In genomic region chr12:70962226-70962794, GRCh38 we compare ENCODE assay signal across 19 cellular contexts. TPM values are rescaled to one million over a fixed set of nuclear protein-coding genes. Genes with fewer than 3 reads are reported as not detected.
DNase-seq lines count a peak whose midpoint lies in the region; ATAC-seq lines count a peak whose summit lies in the region.
"Had no signal": no experiment of that assay in that cellular context is flagged by ENCODE, and none has a peak within 500 bp of the region (broad histone marks: within the 10 kb centered on the region; RNA-seq: fewer than 3 reads in every experiment).

No MANE protein-coding gene starts in this region.

- peak overlapping the region; percentile 3 for H3K27ac ChIP-seq in ectodermal cell (ENCODE audit: insufficient read depth, low read depth, low read length, poor library complexity, severe bottlenecking)
- H3K27ac ChIP-seq: KMS-11, transverse colon had no signal

- no peaks in the 10 kb centered on the region for H3K36me3 ChIP-seq in ectodermal cell (ENCODE audit: control insufficient read depth, insufficient read depth, low read length)
- H3K36me3 ChIP-seq: transverse colon had no signal

- H3K9me3 ChIP-seq in ectodermal cell (ENCODE audit: control insufficient read depth, low read length): no peaks in the 10 kb centered on the region
- H3K9me3 ChIP-seq: transverse colon had no signal

- no peaks in the 10 kb centered on the region for H3K27me3 ChIP-seq in ectodermal cell (ENCODE audit: control insufficient read depth, insufficient read depth, low read length, poor library complexity, severe bottlenecking)
- H3K27me3 ChIP-seq: transverse colon had no signal

- DNase-seq in iPS-NIHi7 (ENCODE audit: extremely low spot score) (no peak), DMS53 treated with DMSO at 0.1 percent for 48 hours (lab: John Stamatoyannopoulos, UW; ENCODE audit: unreplicated experiment) (no peak)
- DNase-seq in stimulated activated naive CD8-positive, alpha-beta T cell treated with anti-CD3 and anti-CD28 coated beads, Interleukin-15, Interleukin-2, amounts not matched to agents 100 U/mL and 50 U/mL, for 24 hours: no peak
- DNase-seq: activated CD8-positive, alpha-beta T cell treated with anti-CD3 and anti-CD28 coated beads for 36 hours; activated effector memory CD4-positive, alpha-beta T cell treated with anti-CD3 and anti-CD28 coated beads, Interleukin-2, amount 50 U/mL, for 16 hours; dermis blood vessel endothelial cell; DMS79 treated with DMSO at 0.1 percent for 48 hours; left ventricle myocardium superior; naive thymus-derived CD8-positive, alpha-beta T cell; NCI-H2029 treated with DMSO at 0.1 percent for 48 hours; NCI-H748 treated with DMSO at 0.1 percent for 48 hours; Right ventricle myocardium superior; transverse colon had no signal

- no peak overlapping the region for H3K4me3 ChIP-seq in ectodermal cell (ENCODE audit: insufficient read depth, low read depth, low read length)
- H3K4me3 ChIP-seq: transverse colon had no signal

- peak; percentile 67 for ATAC-seq in GM18499 (IDR thresholded peaks at IDR 0.05; ENCODE audit: insufficient read depth, unreplicated experiment)
- peak; percentile 86 for ATAC-seq in GM21526 (IDR thresholded peaks at IDR 0.05; ENCODE audit: low FRiP score, unreplicated experiment)
- peak; percentile 83 for ATAC-seq in HG03432 (IDR thresholded peaks at IDR 0.05; ENCODE audit: unreplicated experiment)
- ATAC-seq in stimulated activated naive CD8-positive, alpha-beta T cell treated with anti-CD3 and anti-CD28 coated beads, Interleukin-15, Interleukin-2, amounts not matched to agents 100 U/mL and 50 U/mL, for 24 hours: no peak
- ATAC-seq in GM21381 (IDR thresholded peaks at IDR 0.05; ENCODE audit: unreplicated experiment): no peak
- ATAC-seq: activated CD8-positive, alpha-beta T cell treated with anti-CD3 and anti-CD28 coated beads for 36 hours; left ventricle myocardium superior; naive thymus-derived CD8-positive, alpha-beta T cell had no signal

- WGBS in ectodermal cell, 2 experiments: 50 to 59% methylated on average over 2 of the region's 2 CpGs

- peaks cover 22% of the 10 kb centered on the region for H3K4me1 ChIP-seq in ectodermal cell (ENCODE audit: control insufficient read depth, insufficient read depth, low read length)
- H3K4me1 ChIP-seq: transverse colon had no signal

RNA-seq across cellular contexts. Expression of gene PTPRR, which starts 41.8 kb away (rescaled TPM):
- 1.5 TPM for polyA plus RNA-seq in ectodermal cell (2013, experiment 1 of 4)
- polyA plus RNA-seq in ectodermal cell (2013, experiment 2 of 4): 1.00 TPM
- 0.75 TPM for polyA plus RNA-seq in ectodermal cell (2013, experiment 3 of 4)
- polyA plus RNA-seq in ectodermal cell (2013, experiment 4 of 4): 0.97 TPM
- polyA plus RNA-seq: naive thymus-derived CD8-positive, alpha-beta T cell had no signal

Comparison
In these comparisons a context has a peak if more than half of its experiments do, and no peak if none do; other contexts are left out.
1. ATAC-seq: peak in GM18499 (single experiment), GM21526 (single experiment) and HG03432 (single experiment); none in stimulated activated naive CD8-positive, alpha-beta T cell treated with anti-CD3 and anti-CD28 coated beads, Interleukin-15, Interleukin-2, amounts not matched to agents 100 U/mL and 50 U/mL, for 24 hours (single experiment) and GM21381 (single experiment).